24 cellular contexts compared by ENCODE assay signal in the genomic region with DNA sequence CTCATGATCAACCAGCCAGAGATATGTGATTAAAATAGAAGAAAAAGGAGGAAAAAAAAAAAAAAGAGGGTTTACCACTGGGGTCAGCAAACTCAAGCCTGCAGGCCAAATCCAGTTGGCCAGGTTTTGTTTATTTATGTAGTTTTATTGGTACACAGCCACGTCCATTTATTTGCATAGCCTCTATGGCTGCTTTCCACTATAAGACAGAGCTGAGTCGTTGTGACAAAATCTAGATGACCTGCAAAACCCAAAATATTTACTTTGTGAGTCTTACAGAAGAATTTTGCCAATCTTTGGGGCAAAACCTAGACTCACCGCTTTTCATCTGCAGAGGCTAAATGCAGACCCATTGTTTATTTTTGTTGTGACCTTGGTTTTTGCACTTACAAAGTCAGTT.
"Had no signal": no experiment of that assay in that cellular context is flagged by ENCODE, and none has a peak within 500 bp of the region (broad histone marks: within the 10 kb centered on the region; RNA-seq: fewer than 3 reads in every experiment).

No MANE protein-coding gene starts in this region.

- ATAC-seq: foreskin keratinocyte; left lung; naive thymus-derived CD4-positive, alpha-beta T cell had no signal

- H3K36me3 ChIP-seq: esophagus squamous epithelium, left lung, spleen, tibial nerve had no signal

- H3K4me3 Mint-ChIP-seq: activated B cell treated with CpG ODN at 0.5 μM for 24 hours; activated naive CD8-positive, alpha-beta T cell treated with anti-CD3 and anti-CD28 coated beads, Interleukin-2, amount 10 ng/mL, durations not matched to agents 7 days and 5 days; endodermal cell; immature natural killer cell; naive thymus-derived CD4-positive, alpha-beta T cell; stimulated activated naive CD8-positive, alpha-beta T cell treated with anti-CD3 and anti-CD28 coated beads, Interleukin-15, Interleukin-2, amounts not matched to agents 100 ng/mL and 50 ng/mL, for 24 hours had no signal

- H3K4me3 ChIP-seq: esophagus squamous epithelium, hepatocyte, left lung, lung, spleen, tibial nerve had no signal

- H3K27ac Mint-ChIP-seq: activated B cell treated with CpG ODN at 0.5 μM for 24 hours; activated naive CD8-positive, alpha-beta T cell treated with anti-CD3 and anti-CD28 coated beads, Interleukin-2, amount 10 ng/mL, durations not matched to agents 7 days and 5 days; endodermal cell; immature natural killer cell; naive thymus-derived CD4-positive, alpha-beta T cell; progenitor cell of endocrine pancreas; stimulated activated naive CD8-positive, alpha-beta T cell treated with anti-CD3 and anti-CD28 coated beads, Interleukin-15, Interleukin-2, amounts not matched to agents 100 ng/mL and 50 ng/mL, for 24 hours had no signal

- H3K36me3 Mint-ChIP-seq: activated naive CD8-positive, alpha-beta T cell treated with anti-CD3 and anti-CD28 coated beads, Interleukin-2, amount 10 ng/mL, durations not matched to agents 7 days and 5 days; immature natural killer cell; naive thymus-derived CD4-positive, alpha-beta T cell had no signal

- DNase-seq: activated B cell treated with CpG ODN at 0.5 μM for 24 hours; activated CD4-positive, alpha-beta T cell treated with anti-CD3 and anti-CD28 coated beads for 4 hours; activated CD4-positive, alpha-beta T cell treated with anti-CD3 and anti-CD28 coated beads, Interleukin-2, amount 50 U/mL, for 48 hours; activated naive CD4-positive, alpha-beta T cell treated with Interleukin-2 at 50 U/mL for 16 hours; activated naive CD8-positive, alpha-beta T cell treated with anti-CD3 and anti-CD28 coated beads, Interleukin-2, amount 10 ng/mL, durations not matched to agents 7 days and 5 days; activated T-cell treated with anti-CD3 and anti-CD28 coated beads, Interleukin-2, amount 50 U/mL, for 48 hours; amniotic stem cell; cerebellar nuclear complex; cortex of kidney; endodermal cell; esophagus squamous epithelium; foreskin keratinocyte; immature natural killer cell; left lung; naive thymus-derived CD4-positive, alpha-beta T cell; spleen; stimulated activated CD4-positive, alpha-beta T cell treated with anti-CD3 and anti-CD28 coated beads, Interleukin-4, amount 100 ng/mL, for 24 hours; substantia nigra; T-helper 9 cell had no signal

- H3K27me3 ChIP-seq: esophagus squamous epithelium, foreskin keratinocyte, hepatocyte, left lung, spleen, tibial nerve had no signal

- H3K79me2 ChIP-seq: hepatocyte had no signal

- H3K9me3 ChIP-seq: esophagus squamous epithelium, left lung, spleen, tibial nerve had no signal

- H2AFZ ChIP-seq: hepatocyte had no signal

- H3K27ac ChIP-seq: esophagus squamous epithelium, foreskin keratinocyte, hepatocyte, left lung, spleen, tibial nerve had no signal

- H3K9me3 Mint-ChIP-seq: activated B cell treated with CpG ODN at 0.5 μM for 24 hours; activated naive CD8-positive, alpha-beta T cell treated with anti-CD3 and anti-CD28 coated beads, Interleukin-2, amount 10 ng/mL, durations not matched to agents 7 days and 5 days; endodermal cell had no signal

- H3K4me1 Mint-ChIP-seq: activated B cell treated with CpG ODN at 0.5 μM for 24 hours; activated naive CD8-positive, alpha-beta T cell treated with anti-CD3 and anti-CD28 coated beads, Interleukin-2, amount 10 ng/mL, durations not matched to agents 7 days and 5 days; immature natural killer cell; naive thymus-derived CD4-positive, alpha-beta T cell had no signal

- H3K4me2 ChIP-seq: hepatocyte had no signal

- H3K4me1 ChIP-seq: foreskin keratinocyte, left lung, spleen, tibial nerve had no signal

- H3K27me3 Mint-ChIP-seq: activated B cell treated with CpG ODN at 0.5 μM for 24 hours; activated naive CD8-positive, alpha-beta T cell treated with anti-CD3 and anti-CD28 coated beads, Interleukin-2, amount 10 ng/mL, durations not matched to agents 7 days and 5 days; progenitor cell of endocrine pancreas had no signal
